ENCODE assay signal across 12 cellular contexts in the genomic region with DNA sequence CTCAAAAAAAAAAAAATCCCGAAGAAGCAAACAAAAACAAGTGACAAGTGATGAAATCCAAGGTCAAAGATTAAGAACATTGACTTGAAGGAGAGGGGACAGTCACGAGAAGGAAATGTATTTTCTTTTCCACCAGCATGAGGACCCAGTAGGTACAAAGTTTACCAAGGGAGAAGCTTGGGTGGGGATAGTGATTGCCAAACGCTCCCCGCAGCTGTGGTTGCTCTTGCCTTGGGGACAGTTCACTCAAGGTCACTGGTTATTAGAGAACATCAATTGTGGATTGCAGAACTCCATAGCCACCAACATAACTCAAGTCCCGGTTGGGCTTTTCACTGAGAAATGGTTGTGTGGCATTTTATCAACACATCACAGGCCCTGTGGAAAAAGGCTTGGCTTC. TPM values are rescaled to one million over a fixed set of nuclear protein-coding genes. Genes with fewer than 3 reads are reported as not detected.
DNase-seq lines count a peak whose midpoint lies in the region; FAIRE-seq and TF ChIP-seq lines count a peak whose summit lies in the region.
"Had no signal": no experiment of that assay in that cellular context is flagged by ENCODE, and none has a peak within 500 bp of the region (broad histone marks: within the 10 kb centered on the region; RNA-seq: fewer than 3 reads in every experiment).

No MANE protein-coding gene starts in this region.

- no peak overlapping the region for H3K27ac Mint-ChIP-seq in activated CD4-positive, alpha-beta memory T cell treated with anti-CD3 and anti-CD28 coated beads for 36 hours
- no peak overlapping the region for H3K27ac Mint-ChIP-seq in nephron progenitor cell

- H3K4me1 Mint-ChIP-seq in activated CD4-positive, alpha-beta memory T cell treated with anti-CD3 and anti-CD28 coated beads for 36 hours (ENCODE audit: low read depth), result no peaks in the 10 kb centered on the region
- peaks cover 4% of the 10 kb centered on the region for H3K4me1 Mint-ChIP-seq in nephron progenitor cell

- no peaks in the 10 kb centered on the region for H3K27me3 ChIP-seq in small intestine (ENCODE audit: control insufficient read depth in 2 of 2, insufficient read depth in 2 of 2, low read length in 2 of 2)

- peak; percentile 18 for DNase-seq in GM03348 (ENCODE audit: low spot score)
- DNase-seq in OCI-M1 (lab: John Stamatoyannopoulos, UW), result peak; percentile 55
- peak; percentile 42 for DNase-seq in hepatic stellate cell (ENCODE audit: low spot score)
- DNase-seq in small intestine, result peak; percentile 93
- no peak for DNase-seq in activated CD4-positive, alpha-beta memory T cell treated with anti-CD3 and anti-CD28 coated beads for 36 hours
- no peak for DNase-seq in nephron progenitor cell
- no peak for DNase-seq in activated CD4-positive, alpha-beta T cell treated with anti-CD3 and anti-CD28 coated beads, Interleukin-2, amount 50 U/mL, for 1 hour
- no peak for DNase-seq in amygdala (lab: John Stamatoyannopoulos, UW)
- DNase-seq: activated effector memory CD4-positive, alpha-beta T cell treated with Interleukin-2 at 50 U/mL for 16 hours; cerebellar nuclear complex; Karpas-422; stimulated activated naive CD4-positive, alpha-beta T cell treated with Interleukin-2 at 50 U/mL for 16 hours had no signal

- H3K27me3 Mint-ChIP-seq in activated CD4-positive, alpha-beta memory T cell treated with anti-CD3 and anti-CD28 coated beads for 36 hours, result no peaks in the 10 kb centered on the region
- peaks cover 13% of the 10 kb centered on the region for H3K27me3 Mint-ChIP-seq in nephron progenitor cell (ENCODE audit: low read depth, poor library complexity)

- H3K27ac ChIP-seq in small intestine (ENCODE audit: low read depth in 1 of 2, low read length in 1 of 2), result peak overlapping the region in 1 of 2 donors; percentile 27

- H3K4me3 ChIP-seq in small intestine (ENCODE audit: low read depth in 1 of 2, low read length in 2 of 2), result no peak overlapping the region

- no peaks in the 10 kb centered on the region for H3K36me3 Mint-ChIP-seq in activated CD4-positive, alpha-beta memory T cell treated with anti-CD3 and anti-CD28 coated beads for 36 hours
- H3K36me3 Mint-ChIP-seq in nephron progenitor cell (ENCODE audit: low read depth), result no peaks in the 10 kb centered on the region

- POLR2A ChIA-PET in activated CD4-positive, alpha-beta memory T cell treated with anti-CD3 and anti-CD28 coated beads for 36 hours (lab: Charles Lee), result no interaction called here

- no peaks in the 10 kb centered on the region for H3K9me3 Mint-ChIP-seq in activated CD4-positive, alpha-beta memory T cell treated with anti-CD3 and anti-CD28 coated beads for 36 hours
- H3K9me3 Mint-ChIP-seq in nephron progenitor cell, result no peaks in the 10 kb centered on the region

- intact Hi-C loops in activated CD4-positive, alpha-beta memory T cell treated with anti-CD3 and anti-CD28 coated beads for 36 hours (cut with micrococcal nuclease), result no loop called here

- H3K4me1 ChIP-seq in small intestine (ENCODE audit: control insufficient read depth in 2 of 2, insufficient read depth in 1 of 2, low read depth in 1 of 2, low read length in 1 of 2), result no peaks in the 10 kb centered on the region

- no peak for TF ChIP-seq CTCF in nephron progenitor cell (IDR thresholded peaks at IDR 0.05)

- CTCF ChIA-PET in activated CD4-positive, alpha-beta memory T cell treated with anti-CD3 and anti-CD28 coated beads for 36 hours (lab: Charles Lee), result interaction anchor here (0.6 kb wide), 1 partner anchor 18 kb away, joined by 3 read pairs; no protein-coding TSS in a partner anchor

- H3K4me3 Mint-ChIP-seq in activated CD4-positive, alpha-beta memory T cell treated with anti-CD3 and anti-CD28 coated beads for 36 hours, result no peak overlapping the region
- H3K4me3 Mint-ChIP-seq in nephron progenitor cell, result no peak overlapping the region

- no peaks in the 10 kb centered on the region for H3K9me3 ChIP-seq in small intestine (ENCODE audit: control insufficient read depth, low read depth)

- H3K36me3 ChIP-seq in small intestine (ENCODE audit: control insufficient read depth in 2 of 2, insufficient read depth in 2 of 2, low read length in 2 of 2), result no peaks in the 10 kb centered on the region

- 8 to 34% (median 25%) methylated on average over 5 of the region's 5 CpGs for WGBS in small intestine, 3 donors

- FAIRE-seq in small intestine (lab: Jason Lieb, UNC), result no peak

RNA-seq across cellular contexts. Expression of gene RSL1D1, which starts 27.0 kb away (rescaled TPM):
- 100 to 1,000 TPM in 1 of 3 donors, 10 to 100 TPM in 2; 53.0 to 106 (median 89.7) TPM for polyA plus RNA-seq in small intestine
- 100 to 1,000 TPM; 287 to 296 TPM for total RNA-seq in activated CD4-positive, alpha-beta memory T cell treated with anti-CD3 and anti-CD28 coated beads for 36 hours

RNA-seq across cellular contexts. Expression of gene ZC3H7A, which starts 27.3 kb away (rescaled TPM):
- 10 to 100 TPM; 21.2 to 39.1 (median 34.6) TPM for polyA plus RNA-seq in small intestine
- total RNA-seq in activated CD4-positive, alpha-beta memory T cell treated with anti-CD3 and anti-CD28 coated beads for 36 hours, result 10 to 100 TPM; 65.1 to 75.5 TPM

Comparison
In these comparisons a context has a peak if more than half of its experiments do, and no peak if none do; other contexts are left out.
1. DNase-seq: peak in GM03348 (single experiment), OCI-M1 (single experiment), hepatic stellate cell (single experiment) and small intestine (single experiment); none in activated CD4-positive, alpha-beta memory T cell treated with anti-CD3 and anti-CD28 coated beads for 36 hours (single experiment), nephron progenitor cell (single experiment), activated CD4-positive, alpha-beta T cell treated with anti-CD3 and anti-CD28 coated beads, Interleukin-2, amount 50 U/mL, for 1 hour (single experiment) and amygdala (0 of 56).